In genomic region chr14:103333754-103334643, GRCh38 we compare ENCODE assay signal across 8 cellular contexts. TPM values are rescaled to one million over a fixed set of nuclear protein-coding genes. Genes with fewer than 3 reads are reported as not detected.
DNase-seq lines count a peak whose midpoint lies in the region; ATAC-seq and TF ChIP-seq lines count a peak whose summit lies in the region.

Gene EIF5 (plus strand): TSS chr14:103334237. CDS start chr14:103335861, 1,624 bp downstream.

- H3K4me1 Mint-ChIP-seq in T-helper 2 cell treated with Interferon-gamma antibody and Interleukin-4, amounts not matched to agents 5 μg/mL and 100 μg/mL, for 36 hours (ENCODE audit: low read depth), result peaks cover 30% of the 10 kb centered on the region

- DNase-seq in NCI-H1930 (lab: John Stamatoyannopoulos, UW) (peak; percentile 98), ascending aorta (ENCODE audit: low spot score in 2 of 2) (peak; percentile 93 to 100), right cardiac atrium (peak; percentile 99 to 100 (median 100)), putamen (ENCODE audit: low spot score) (peak; percentile 99), vagina (ENCODE audit: extremely low spot score in 2 of 2) (peak in 1 of 2 donors; percentile 99)
- DNase-seq in T-helper 2 cell treated with Interferon-gamma antibody and Interleukin-4, amounts not matched to agents 5 μg/mL and 100 μg/mL, for 36 hours (ENCODE audit: low spot score), result peak; percentile 98

- H3K27me3 ChIP-seq in ascending aorta (no peaks in the 10 kb centered on the region), right cardiac atrium (ENCODE audit: control insufficient read depth, insufficient read depth) (no peaks in the 10 kb centered on the region), vagina (no peaks in the 10 kb centered on the region)

- peak; percentile 88 for ATAC-seq in GM18502 (IDR thresholded peaks at IDR 0.05; ENCODE audit: poor library complexity, unreplicated experiment)
- ATAC-seq in HG02970 (IDR thresholded peaks at IDR 0.05; ENCODE audit: low FRiP score, unreplicated experiment), result peak; percentile 91
- peak; percentile 96 to 97 for ATAC-seq in right cardiac atrium

- no peaks in the 10 kb centered on the region for H3K9me3 ChIP-seq in ascending aorta
- H3K9me3 ChIP-seq in right cardiac atrium (ENCODE audit: control insufficient read depth, low read length), result no peaks in the 10 kb centered on the region
- no peaks in the 10 kb centered on the region for H3K9me3 ChIP-seq in vagina

- intact Hi-C loops in ascending aorta (cut with DNase I) (loop anchor here (1.0 to 10.0 kb wide), 7 partner anchors 51 to 1369 kb away; partner anchors contain the start of genes CDC42BPB, DYNC1H1, HSP90AA1 and MARK3), right cardiac atrium (cut with DNase I) (no loop called here), vagina (cut with DNase I) (loop anchor here (1.0 kb wide), 1 partner anchor 51 kb away; the partner anchor contains the start of gene MARK3)

- peaks cover 0 to 17% of the 10 kb centered on the region in 2 donors for H3K4me1 ChIP-seq in ascending aorta
- peaks cover 3% of the 10 kb centered on the region for H3K4me1 ChIP-seq in right cardiac atrium (ENCODE audit: control insufficient read depth, insufficient read depth, low read length)
- H3K4me1 ChIP-seq in vagina, result peaks cover 42% of the 10 kb centered on the region

- peak; percentile 93 to 95 for TF ChIP-seq POLR2A in vagina (IDR thresholded peaks at IDR 0.05)

- H3K27ac ChIP-seq in ascending aorta (peak within 1 kb of the TSS; percentile 100), right cardiac atrium (ENCODE audit: low read length) (peak within 1 kb of the TSS; percentile 98), vagina (peak within 1 kb of the TSS; percentile 100)

- H3K36me3 Mint-ChIP-seq in T-helper 2 cell treated with Interferon-gamma antibody and Interleukin-4, amounts not matched to agents 5 μg/mL and 100 μg/mL, for 36 hours (ENCODE audit: low read depth), result peaks cover 42% of the 10 kb centered on the region

- H3K4me3 Mint-ChIP-seq in T-helper 2 cell treated with Interferon-gamma antibody and Interleukin-4, amounts not matched to agents 5 μg/mL and 100 μg/mL, for 36 hours, result peak within 1 kb of the TSS; percentile 88

- H3K36me3 ChIP-seq in ascending aorta (peaks cover 35 to 36% of the 10 kb centered on the region in 2 donors), vagina (peaks cover 5 to 35% of the 10 kb centered on the region in 2 donors)

- TF ChIP-seq CTCF in ascending aorta (IDR thresholded peaks at IDR 0.05) (peak; percentile 9 to 56 (median 22)), vagina (IDR thresholded peaks at IDR 0.05) (peak in 1 of 3 experiments; percentile 45)

- peak within 1 kb of the TSS; percentile 96 to 97 for H3K4me3 ChIP-seq in ascending aorta
- peak within 1 kb of the TSS; percentile 72 for H3K4me3 ChIP-seq in right cardiac atrium (ENCODE audit: low read length)
- peak within 1 kb of the TSS; percentile 98 to 99 for H3K4me3 ChIP-seq in vagina

- H3K9me3 Mint-ChIP-seq in T-helper 2 cell treated with Interferon-gamma antibody and Interleukin-4, amounts not matched to agents 5 μg/mL and 100 μg/mL, for 36 hours, result no peaks in the 10 kb centered on the region

- peak within 1 kb of the TSS; percentile 98 for H3K27ac Mint-ChIP-seq in T-helper 2 cell treated with Interferon-gamma antibody and Interleukin-4, amounts not matched to agents 5 μg/mL and 100 μg/mL, for 36 hours

- under 1% methylated on average over 103 of the region's 103 CpGs for WGBS in right cardiac atrium

- peaks cover 5% of the 10 kb centered on the region for H3K27me3 Mint-ChIP-seq in T-helper 2 cell treated with Interferon-gamma antibody and Interleukin-4, amounts not matched to agents 5 μg/mL and 100 μg/mL, for 36 hours (ENCODE audit: low read depth)

RNA-seq across cellular contexts. Expression of gene EIF5, which starts in this region (rescaled TPM):
- total RNA-seq in ascending aorta (85.5 TPM), right cardiac atrium (100 to 1,000 TPM; 224 to 275 (median 253) TPM), vagina (186 TPM)
- polyA plus RNA-seq in right cardiac atrium, result 77.4 TPM

Comparison
In these comparisons a context has a peak if more than half of its experiments do, and no peak if none do; other contexts are left out.
1. intact Hi-C loops: an anchor here in ascending aorta (1.0 to 10.0 kb wide) and vagina (1.0 kb wide); none called in right cardiac atrium.